16 cellular contexts compared by ENCODE assay signal in genomic region chr13:29752175-29752574, GRCh38.
"Had no signal": no experiment of that assay in that cellular context is flagged by ENCODE, and none has a peak within 500 bp of the region (broad histone marks: within the 10 kb centered on the region; RNA-seq: fewer than 3 reads in every experiment).

No MANE protein-coding gene starts in this region.

- H3K27ac ChIP-seq: colonic mucosa, foreskin keratinocyte, right atrium auricular region, stomach, thoracic aorta, transverse colon had no signal

- H3K36me3 ChIP-seq: colonic mucosa, right atrium auricular region, stomach, thoracic aorta, transverse colon had no signal

- H3K27ac Mint-ChIP-seq: mesothelial cell of epicardium, natural killer cell had no signal

- ATAC-seq: foreskin keratinocyte, natural killer cell had no signal

- H3K36me3 Mint-ChIP-seq: mesothelial cell of epicardium, natural killer cell had no signal

- H3K4me1 ChIP-seq: colonic mucosa, foreskin keratinocyte, right atrium auricular region, transverse colon had no signal

- H3K9me3 ChIP-seq: colonic mucosa, right atrium auricular region, stomach, thoracic aorta, transverse colon had no signal

- H3K4me3 Mint-ChIP-seq: mesothelial cell of epicardium, natural killer cell, neural crest cell had no signal

- H3K4me1 Mint-ChIP-seq: natural killer cell had no signal

- DNase-seq: colonic mucosa; dermis blood vessel endothelial cell; foreskin keratinocyte; mammary epithelial cell; natural killer cell; posterior cingulate gyrus; small intestine; stimulated activated CD4-positive, alpha-beta T cell treated with anti-CD3 and anti-CD28 coated beads, Interleukin-12 subunit alpha, Interleukin-12 subunit beta, amount 100 ng/mL, for 4 hours; stimulated activated naive CD4-positive, alpha-beta T cell; stomach; substantia nigra; transverse colon had no signal

- H3K4me3 ChIP-seq: colonic mucosa, right atrium auricular region, stomach, thoracic aorta, transverse colon had no signal

- H3K9me3 Mint-ChIP-seq: mesothelial cell of epicardium, natural killer cell, neural crest cell had no signal
